In genomic region chr2:164560181-164560792, GRCh38 we compare ENCODE assay signal across 8 cellular contexts.
A peak's percentile ranks its signal among the peaks of the same experiment; 100 is the strongest.
DNase-seq lines count a peak whose midpoint lies in the region; ATAC-seq and TF ChIP-seq lines count a peak whose summit lies in the region.

No MANE protein-coding gene starts in this region.

- no peaks in the 10 kb centered on the region for H3K36me3 Mint-ChIP-seq in activated CD8-positive, alpha-beta T cell treated with anti-CD3 and anti-CD28 coated beads for 36 hours (ENCODE audit: low read depth)
- no peaks in the 10 kb centered on the region for H3K36me3 Mint-ChIP-seq in activated CD8-positive, alpha-beta T cell treated with anti-CD3 and anti-CD28 coated beads, Interleukin-2, amount 10 ng/mL, durations not matched to agents 7 days and 5 days (ENCODE audit: low read depth)

- H3K9me3 Mint-ChIP-seq in activated CD8-positive, alpha-beta T cell treated with anti-CD3 and anti-CD28 coated beads for 36 hours: no peaks in the 10 kb centered on the region
- H3K9me3 Mint-ChIP-seq in activated CD8-positive, alpha-beta T cell treated with anti-CD3 and anti-CD28 coated beads, Interleukin-2, amount 10 ng/mL, durations not matched to agents 7 days and 5 days (ENCODE audit: insufficient read depth): no peaks in the 10 kb centered on the region

- H3K79me2 ChIP-seq in Karpas-422 (ENCODE audit: low read length): no peaks in the 10 kb centered on the region

- no peaks in the 10 kb centered on the region for H3K27me3 Mint-ChIP-seq in activated CD8-positive, alpha-beta T cell treated with anti-CD3 and anti-CD28 coated beads for 36 hours
- no peaks in the 10 kb centered on the region for H3K27me3 Mint-ChIP-seq in activated CD8-positive, alpha-beta T cell treated with anti-CD3 and anti-CD28 coated beads, Interleukin-2, amount 10 ng/mL, durations not matched to agents 7 days and 5 days (ENCODE audit: low read depth)

- CTCF ChIA-PET in activated CD8-positive, alpha-beta T cell treated with anti-CD3 and anti-CD28 coated beads for 36 hours (lab: Charles Lee): interaction anchor here (0.6 to 1.3 kb wide), 9 partner anchors 8 to 221 kb away, joined by 3 to 5 read pairs (median 3); no protein-coding TSS in a partner anchor
- CTCF ChIA-PET in activated CD8-positive, alpha-beta T cell treated with anti-CD3 and anti-CD28 coated beads, Interleukin-2, amount 10 ng/mL, durations not matched to agents 7 days and 5 days (lab: Charles Lee): interaction anchor here (0.6 to 1.6 kb wide), 6 partner anchors 9 to 296 kb away, joined by 3 to 8 read pairs (median 4); no protein-coding TSS in a partner anchor

- 10% methylated on average over 4 of the region's 4 CpGs for WGBS in right lobe of liver (ENCODE audit: insufficient coverage, low coverage, low lambda C conversion rate, missing lambda C conversion rate)

- H3K27ac ChIP-seq in Karpas-422 (ENCODE audit: low read length): no peak overlapping the region
- H3K27ac ChIP-seq in right lobe of liver: peak overlapping the region in 2 of 3 donors; percentile 9 to 14
- H3K27ac ChIP-seq in caudate nucleus (ENCODE audit: low read depth, low read length): no peak overlapping the region

- POLR2A ChIA-PET in activated CD8-positive, alpha-beta T cell treated with anti-CD3 and anti-CD28 coated beads for 36 hours (lab: Charles Lee): no interaction called here
- POLR2A ChIA-PET in activated CD8-positive, alpha-beta T cell treated with anti-CD3 and anti-CD28 coated beads, Interleukin-2, amount 10 ng/mL, durations not matched to agents 7 days and 5 days (lab: Charles Lee): no interaction called here

- TF ChIP-seq CTCF in activated CD8-positive, alpha-beta T cell treated with anti-CD3 and anti-CD28 coated beads for 36 hours (IDR thresholded peaks at IDR 0.05): peak; percentile 45
- TF ChIP-seq CTCF in astrocyte of the cerebellum (IDR thresholded peaks at IDR 0.05; ENCODE audit: low read depth, low read length, missing control alignments) (peak; percentile 52), right lobe of liver (IDR thresholded peaks at IDR 0.05) (peak; percentile 61 to 73 (median 67))

- intact Hi-C loops in activated CD8-positive, alpha-beta T cell treated with anti-CD3 and anti-CD28 coated beads for 36 hours (cut with micrococcal nuclease): loop anchor here (2.0 kb wide), 1 partner anchor 157 kb away; no protein-coding TSS in a partner anchor
- intact Hi-C loops in right lobe of liver (cut with DNase I): no loop called here

- no peak for ATAC-seq in activated CD8-positive, alpha-beta T cell treated with anti-CD3 and anti-CD28 coated beads for 36 hours
- no peak for ATAC-seq in activated CD8-positive, alpha-beta T cell treated with anti-CD3 and anti-CD28 coated beads, Interleukin-2, amount 10 ng/mL, durations not matched to agents 7 days and 5 days
- ATAC-seq in right lobe of liver: peak; percentile 61 to 71 (median 64)
- no peak for ATAC-seq in HG03520 (IDR thresholded peaks at IDR 0.05; ENCODE audit: unreplicated experiment)

- H4K20me1 ChIP-seq in Karpas-422 (ENCODE audit: insufficient read depth, low read depth, low read length): no peaks in the 10 kb centered on the region

- H3K4me1 ChIP-seq in Karpas-422 (ENCODE audit: low read length) (no peaks in the 10 kb centered on the region), right lobe of liver (peaks cover 0 to 37% (median 5%) of the 10 kb centered on the region in 4 donors)

- in situ Hi-C loops in astrocyte of the cerebellum (cut with HindIII; ENCODE audit: low sequenced_read_pairs): no loop called here

- no peak overlapping the region for H2AFZ ChIP-seq in Karpas-422 (ENCODE audit: low read length)

- H3K4me1 Mint-ChIP-seq in activated CD8-positive, alpha-beta T cell treated with anti-CD3 and anti-CD28 coated beads for 36 hours (ENCODE audit: low read depth): no peaks in the 10 kb centered on the region
- H3K4me1 Mint-ChIP-seq in activated CD8-positive, alpha-beta T cell treated with anti-CD3 and anti-CD28 coated beads, Interleukin-2, amount 10 ng/mL, durations not matched to agents 7 days and 5 days (ENCODE audit: low read depth): no peaks in the 10 kb centered on the region

- no peaks in the 10 kb centered on the region for H3K9me2 ChIP-seq in Karpas-422 (replicated peaks; ENCODE audit: insufficient read depth, low read length)

- H3K27ac Mint-ChIP-seq in activated CD8-positive, alpha-beta T cell treated with anti-CD3 and anti-CD28 coated beads for 36 hours: no peak overlapping the region
- H3K27ac Mint-ChIP-seq in activated CD8-positive, alpha-beta T cell treated with anti-CD3 and anti-CD28 coated beads, Interleukin-2, amount 10 ng/mL, durations not matched to agents 7 days and 5 days: no peak overlapping the region

- H3K27me3 ChIP-seq in Karpas-422 (ENCODE audit: low read length) (no peaks in the 10 kb centered on the region), right lobe of liver (no peaks in the 10 kb centered on the region)

- H3K36me3 ChIP-seq in Karpas-422 (ENCODE audit: insufficient read depth, low read length) (no peaks in the 10 kb centered on the region), right lobe of liver (no peaks in the 10 kb centered on the region)

- DNase-seq in activated CD8-positive, alpha-beta T cell treated with anti-CD3 and anti-CD28 coated beads for 36 hours: no peak
- no peak for DNase-seq in activated CD8-positive, alpha-beta T cell treated with anti-CD3 and anti-CD28 coated beads, Interleukin-2, amount 10 ng/mL, durations not matched to agents 7 days and 5 days
- DNase-seq in Karpas-422: peak; percentile 67
- DNase-seq in astrocyte of the cerebellum (ENCODE audit: low read depth): peak; percentile 15
- DNase-seq in right lobe of liver: no peak
- DNase-seq in T1000 (lab: John Stamatoyannopoulos, UW): no peak
- DNase-seq in caudate nucleus (lab: John Stamatoyannopoulos, UW): no peak

- H3K9me3 ChIP-seq in Karpas-422 (ENCODE audit: low read length) (no peaks in the 10 kb centered on the region), right lobe of liver (no peaks in the 10 kb centered on the region)

- TF ChIP-seq POLR2A in right lobe of liver (IDR thresholded peaks at IDR 0.05): no peak

- no peak overlapping the region for H3K4me3 Mint-ChIP-seq in activated CD8-positive, alpha-beta T cell treated with anti-CD3 and anti-CD28 coated beads for 36 hours
- H3K4me3 Mint-ChIP-seq in activated CD8-positive, alpha-beta T cell treated with anti-CD3 and anti-CD28 coated beads, Interleukin-2, amount 10 ng/mL, durations not matched to agents 7 days and 5 days: no peak overlapping the region

- H3K4me3 ChIP-seq in Karpas-422 (ENCODE audit: low read length) (no peak overlapping the region), astrocyte of the cerebellum (ENCODE audit: low read depth, low read length) (no peak overlapping the region), right lobe of liver (no peak overlapping the region)

- no peak overlapping the region for H3K4me2 ChIP-seq in Karpas-422 (ENCODE audit: low read depth, low read length, poor library complexity, severe bottlenecking)

- no peak overlapping the region for H3K9ac ChIP-seq in Karpas-422 (ENCODE audit: low read length)

Comparison
In these comparisons a context has a peak if more than half of its experiments do, and no peak if none do; other contexts are left out.
1. ATAC-seq: peak in right lobe of liver (4 of 4); none in activated CD8-positive, alpha-beta T cell treated with anti-CD3 and anti-CD28 coated beads for 36 hours (single experiment), activated CD8-positive, alpha-beta T cell treated with anti-CD3 and anti-CD28 coated beads, Interleukin-2, amount 10 ng/mL, durations not matched to agents 7 days and 5 days (single experiment) and HG03520 (single experiment).
2. DNase-seq: peak in Karpas-422 (single experiment) and astrocyte of the cerebellum (single experiment); none in activated CD8-positive, alpha-beta T cell treated with anti-CD3 and anti-CD28 coated beads for 36 hours (single experiment), activated CD8-positive, alpha-beta T cell treated with anti-CD3 and anti-CD28 coated beads, Interleukin-2, amount 10 ng/mL, durations not matched to agents 7 days and 5 days (single experiment), right lobe of liver (0 of 3), T1000 (single experiment) and caudate nucleus (0 of 61).
3. H3K27ac ChIP-seq: peak in right lobe of liver (2 of 3); none in Karpas-422 (single experiment) and caudate nucleus (single experiment).
4. Peak in every context shown above with its lines, with median percentiles within 50 percentile points of each other: CTCF ChIP-seq.